8 cellular contexts compared by ENCODE assay signal in the genomic region with DNA sequence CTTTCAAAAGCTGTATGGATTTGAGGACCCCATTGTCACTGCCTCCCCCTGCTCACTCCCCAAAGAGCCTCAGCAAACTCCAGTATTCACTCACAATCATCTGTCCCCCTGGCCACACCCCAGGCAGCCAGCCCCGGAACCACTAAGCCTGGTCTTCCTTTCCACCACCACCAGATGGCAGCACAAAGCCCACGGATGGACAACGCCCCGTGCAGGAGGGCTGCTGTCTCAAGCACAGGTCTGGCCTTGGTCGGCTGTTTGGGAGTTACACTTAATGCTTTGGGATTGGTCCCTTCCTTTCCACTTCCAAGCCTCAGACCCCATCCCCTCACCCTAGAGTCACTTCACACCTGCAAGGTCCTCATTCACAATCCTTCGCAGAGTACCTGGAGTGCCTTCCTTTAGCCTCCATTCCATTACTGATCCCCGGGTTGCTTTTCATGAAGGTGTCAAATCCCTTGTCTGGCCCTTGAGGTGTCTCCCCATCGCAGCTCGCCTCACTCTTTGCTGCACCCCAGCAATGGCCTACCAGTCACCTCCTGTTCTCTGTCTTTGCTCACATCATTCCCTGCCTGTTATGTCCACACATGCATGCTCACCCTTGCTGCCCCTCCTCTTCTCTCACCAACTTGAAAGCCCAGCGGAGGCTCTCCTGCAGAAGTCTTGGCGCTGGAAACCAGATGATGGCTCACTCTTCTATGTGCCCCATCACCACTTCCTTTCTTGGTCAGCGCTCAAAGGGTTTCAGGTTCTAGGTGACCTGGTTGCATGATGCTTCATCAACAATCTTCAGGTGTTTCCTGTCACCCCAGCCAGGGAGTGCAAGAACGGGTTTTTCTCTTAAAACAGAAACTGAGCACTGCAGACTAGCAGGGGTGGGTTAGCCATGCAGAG. TPM values are rescaled to one million over a fixed set of nuclear protein-coding genes. Genes with fewer than 3 reads are reported as not detected.
A peak's percentile ranks its signal among the peaks of the same experiment; 100 is the strongest.
DNase-seq lines count a peak whose midpoint lies in the region; ATAC-seq and TF ChIP-seq lines count a peak whose summit lies in the region.

No MANE protein-coding gene starts in this region.

- H3K9ac ChIP-seq in duodenal mucosa (ENCODE audit: low read depth in 1 of 2, low read length in 2 of 2), result no peak overlapping the region

- peaks cover 75% of the 10 kb centered on the region for H3K4me1 ChIP-seq in CD4-positive, CD25-positive, alpha-beta regulatory T cell (ENCODE audit: control insufficient read depth, insufficient read depth, low read length, poor library complexity, severe bottlenecking)
- peaks cover 22 to 29% of the 10 kb centered on the region in 2 donors for H3K4me1 ChIP-seq in duodenal mucosa (ENCODE audit: control insufficient read depth in 1 of 2, insufficient read depth in 2 of 2, low read length in 2 of 2)

- peak; percentile 75 to 96 (median 86) for DNase-seq in CD4-positive, CD25-positive, alpha-beta regulatory T cell
- DNase-seq in NCI-H526 treated with DMSO at 0.1 percent for 48 hours (lab: John Stamatoyannopoulos, UW) (peak; percentile 12), mesothelial cell of epicardium (ENCODE audit: low spot score in 2 of 2, unreplicated experiment in 2 of 2) (peak; percentile 67 to 84)
- peak; percentile 81 to 82 for DNase-seq in activated CD4-positive, alpha-beta T cell treated with anti-CD3 and anti-CD28 coated beads, Interleukin-2, amount 50 U/mL, for 4 hours
- DNase-seq in stimulated activated CD8-positive, alpha-beta memory T cell treated with anti-CD3 and anti-CD28 coated beads, Interleukin-4, amount 100 ng/mL, for 48 hours, result peak; percentile 91

- H3K27me3 ChIP-seq in CD4-positive, CD25-positive, alpha-beta regulatory T cell (ENCODE audit: control insufficient read depth, insufficient read depth, low read length), result no peaks in the 10 kb centered on the region
- H3K27me3 ChIP-seq in duodenal mucosa (ENCODE audit: control insufficient read depth in 1 of 2, insufficient read depth in 2 of 2, low read length in 2 of 2), result no peaks in the 10 kb centered on the region

- H3K4me3 Mint-ChIP-seq in CD4-positive, CD25-positive, alpha-beta regulatory T cell, result no peak overlapping the region
- H3K4me3 Mint-ChIP-seq in mesothelial cell of epicardium, result no peak overlapping the region

- peak; percentile 79 to 85 for ATAC-seq in CD4-positive, CD25-positive, alpha-beta regulatory T cell (ENCODE audit: low read depth in 2 of 2)
- peak; percentile 55 for ATAC-seq in GM19395 (IDR thresholded peaks at IDR 0.05; ENCODE audit: unreplicated experiment)
- ATAC-seq in HG03432 (IDR thresholded peaks at IDR 0.05; ENCODE audit: unreplicated experiment), result peak; percentile 54

- H3K36me3 ChIP-seq in CD4-positive, CD25-positive, alpha-beta regulatory T cell (ENCODE audit: control insufficient read depth, insufficient read depth, low read length), result no peaks in the 10 kb centered on the region
- H3K36me3 ChIP-seq in duodenal mucosa (ENCODE audit: control insufficient read depth in 1 of 2, insufficient read depth in 2 of 2, low read length in 2 of 2), result no peaks in the 10 kb centered on the region

- no peaks in the 10 kb centered on the region for H3K27me3 Mint-ChIP-seq in CD4-positive, CD25-positive, alpha-beta regulatory T cell
- H3K27me3 Mint-ChIP-seq in mesothelial cell of epicardium (ENCODE audit: low read depth), result peaks cover 49% of the 10 kb centered on the region

- no peak overlapping the region for H3K27ac Mint-ChIP-seq in CD4-positive, CD25-positive, alpha-beta regulatory T cell
- no peak overlapping the region for H3K27ac Mint-ChIP-seq in mesothelial cell of epicardium

- TF ChIP-seq CTCF in mesothelial cell of epicardium (IDR thresholded peaks at IDR 0.05; ENCODE audit: unreplicated experiment), result peak; percentile 72

- peaks cover 4 to 66% (median 42%) of the 10 kb centered on the region in 4 donors for H3K4me1 Mint-ChIP-seq in CD4-positive, CD25-positive, alpha-beta regulatory T cell
- H3K4me1 Mint-ChIP-seq in mesothelial cell of epicardium, result no peaks in the 10 kb centered on the region

- H3K9me3 Mint-ChIP-seq in CD4-positive, CD25-positive, alpha-beta regulatory T cell, result no peaks in the 10 kb centered on the region
- no peaks in the 10 kb centered on the region for H3K9me3 Mint-ChIP-seq in mesothelial cell of epicardium

- peak overlapping the region; percentile 82 for H3K4me3 ChIP-seq in CD4-positive, CD25-positive, alpha-beta regulatory T cell (ENCODE audit: low read depth, low read length)
- peak overlapping the region; percentile 7 to 44 for H3K4me3 ChIP-seq in duodenal mucosa (ENCODE audit: low read depth in 1 of 2, low read length in 2 of 2)

- peak overlapping the region; percentile 80 for H3K27ac ChIP-seq in CD4-positive, CD25-positive, alpha-beta regulatory T cell (ENCODE audit: insufficient read depth, low read length, poor library complexity, severe bottlenecking)
- peak overlapping the region; percentile 36 for H3K27ac ChIP-seq in duodenal mucosa (ENCODE audit: low read depth, low read length)

- peaks cover 3% of the 10 kb centered on the region for H3K36me3 Mint-ChIP-seq in CD4-positive, CD25-positive, alpha-beta regulatory T cell
- H3K36me3 Mint-ChIP-seq in mesothelial cell of epicardium, result no peaks in the 10 kb centered on the region

- no peaks in the 10 kb centered on the region for H3K9me3 ChIP-seq in CD4-positive, CD25-positive, alpha-beta regulatory T cell (ENCODE audit: control insufficient read depth in 2 of 2, low read length in 2 of 2)
- no peaks in the 10 kb centered on the region for H3K9me3 ChIP-seq in duodenal mucosa (ENCODE audit: control insufficient read depth in 1 of 2, low read length in 2 of 2)

RNA-seq across cellular contexts. Expression of a gene that starts 24.9 kb away (rescaled TPM):
- total RNA-seq in CD4-positive, CD25-positive, alpha-beta regulatory T cell, result 5.8 TPM
- 1 to 10 TPM in 1 of 4 donors, under 1 TPM in 3; 0.50 to 1.5 (median 0.62) TPM for polyA plus RNA-seq in CD4-positive, CD25-positive, alpha-beta regulatory T cell
- total RNA-seq in mesothelial cell of epicardium, result 0.58 to 1.1 TPM (median 0.63 TPM) in 3 replicates

RNA-seq across cellular contexts. Expression of a gene that starts 43.7 kb away (rescaled TPM):
- total RNA-seq in CD4-positive, CD25-positive, alpha-beta regulatory T cell, result 120 TPM
- 10 to 100 TPM; 61.6 to 87.5 (median 84.9) TPM for polyA plus RNA-seq in CD4-positive, CD25-positive, alpha-beta regulatory T cell
- 0.29 to 0.45 TPM (median 0.34 TPM) in 3 replicates for total RNA-seq in mesothelial cell of epicardium

Comparison
In these comparisons a context has a peak if more than half of its experiments do, and no peak if none do; other contexts are left out.
1. Peak in every context shown above with its lines: DNase-seq, ATAC-seq, H3K4me3 ChIP-seq and H3K27ac ChIP-seq.
2. DNase-seq: peak in every context shown above with its lines; median percentile 91 in stimulated activated CD8-positive, alpha-beta memory T cell treated with anti-CD3 and anti-CD28 coated beads, Interleukin-4, amount 100 ng/mL, for 48 hours; 86 in CD4-positive, CD25-positive, alpha-beta regulatory T cell; 82 in activated CD4-positive, alpha-beta T cell treated with anti-CD3 and anti-CD28 coated beads, Interleukin-2, amount 50 U/mL, for 4 hours; 76 in mesothelial cell of epicardium; 12 in NCI-H526 treated with DMSO at 0.1 percent for 48 hours.
3. RNA of a gene that starts 43.7 kb away (total RNA-seq): 120 TPM in CD4-positive, CD25-positive, alpha-beta regulatory T cell (single experiment); 0.29 to 0.45 TPM in mesothelial cell of epicardium; every median in the first group is over 10 times any median in the second.